Comparison of ENCODE assay signal across 20 cellular contexts in genomic region chr14:93305708-93306418, GRCh38. TPM values are rescaled to one million over a fixed set of nuclear protein-coding genes. Genes with fewer than 3 reads are reported as not detected.
"Had no signal": no experiment of that assay in that cellular context is flagged by ENCODE, and none has a peak within 500 bp of the region (broad histone marks: within the 10 kb centered on the region; RNA-seq: fewer than 3 reads in every experiment).

No MANE protein-coding gene starts in this region.

- H3K27ac ChIP-seq: ascending aorta, heart left ventricle, left ventricle myocardium inferior, thyroid gland, uterus had no signal

- H3K9me3 Mint-ChIP-seq: activated CD4-positive, alpha-beta memory T cell treated with anti-CD3 and anti-CD28 coated beads, Interleukin-2, amount 10 ng/mL, durations not matched to agents 7 days and 5 days; activated T-cell treated with anti-CD3 and anti-CD28 coated beads, Interleukin-2, amount 50 U/mL, for 72 hours had no signal

- FAIRE-seq: bronchial epithelial cell, endometrium, frontal cortex had no signal

- ATAC-seq: activated T-cell treated with anti-CD3 and anti-CD28 coated beads, Interleukin-2, amount 50 U/mL, for 72 hours; heart left ventricle had no signal

- H3K27me3 Mint-ChIP-seq: activated CD4-positive, alpha-beta memory T cell treated with anti-CD3 and anti-CD28 coated beads, Interleukin-2, amount 10 ng/mL, durations not matched to agents 7 days and 5 days had no signal

- H3K36me3 ChIP-seq: ascending aorta, heart left ventricle, left ventricle myocardium inferior, thyroid gland, uterus had no signal

- H3K4me3 Mint-ChIP-seq: activated CD4-positive, alpha-beta memory T cell treated with anti-CD3 and anti-CD28 coated beads, Interleukin-2, amount 10 ng/mL, durations not matched to agents 7 days and 5 days; activated T-cell treated with anti-CD3 and anti-CD28 coated beads, Interleukin-2, amount 50 U/mL, for 72 hours had no signal

- H3K9me3 ChIP-seq: ascending aorta, heart left ventricle, left ventricle myocardium inferior, thyroid gland, uterus had no signal

- H3K27ac Mint-ChIP-seq: activated CD4-positive, alpha-beta memory T cell treated with anti-CD3 and anti-CD28 coated beads, Interleukin-2, amount 10 ng/mL, durations not matched to agents 7 days and 5 days; activated T-cell treated with anti-CD3 and anti-CD28 coated beads, Interleukin-2, amount 50 U/mL, for 72 hours had no signal

- DNase-seq: activated CD4-positive, alpha-beta memory T cell treated with anti-CD3 and anti-CD28 coated beads, Interleukin-2, amount 10 ng/mL, durations not matched to agents 7 days and 5 days; activated CD8-positive, alpha-beta memory T cell treated with anti-CD3 and anti-CD28 coated beads, Interleukin-2, amount 50 U/mL, for 4 hours; activated T-cell treated with anti-CD3 and anti-CD28 coated beads, Interleukin-2, amount 50 U/mL, for 72 hours; heart left ventricle; islet precursor cell; left ventricle myocardium inferior; retina; stimulated activated CD4-positive, alpha-beta T cell treated with anti-CD3 and anti-CD28 coated beads, Interleukin-4, amount 100 ng/mL, for 4 hours; T-helper 2 cell; thyroid gland; uterus had no signal

- H3K4me3 ChIP-seq: ascending aorta, heart left ventricle, left ventricle myocardium inferior, thyroid gland, uterus had no signal

- H3K27me3 ChIP-seq: ascending aorta, heart left ventricle, thyroid gland, uterus had no signal

RNA-seq across cellular contexts. Expression of gene COX8C, which starts 41.1 kb away (rescaled TPM):
- total RNA-seq: activated CD4-positive, alpha-beta memory T cell treated with anti-CD3 and anti-CD28 coated beads, Interleukin-2, amount 10 ng/mL, durations not matched to agents 7 days and 5 days; ascending aorta; bronchial epithelial cell; chondrocyte; frontal cortex; mesenteric fat pad; myocyte; skeletal muscle tissue; thyroid gland; uterus had no signal
- polyA plus RNA-seq: fibroblast of lung, heart left ventricle had no signal
